ENCODE assay signal across 11 cellular contexts in genomic region chr1:147292635-147293251, GRCh38. TPM values are rescaled to one million over a fixed set of nuclear protein-coding genes. Genes with fewer than 3 reads are reported as not detected.
DNase-seq lines count a peak whose midpoint lies in the region; ATAC-seq, FAIRE-seq and TF ChIP-seq lines count a peak whose summit lies in the region.
"Had no signal": no experiment of that assay in that cellular context is flagged by ENCODE, and none has a peak within 500 bp of the region (broad histone marks: within the 10 kb centered on the region; RNA-seq: fewer than 3 reads in every experiment).

No MANE protein-coding gene starts in this region.

- ATAC-seq in activated naive CD8-positive, alpha-beta T cell treated with anti-CD3 and anti-CD28 coated beads, Interleukin-2, amount 50 U/mL, for 24 hours = no peak
- no peak for ATAC-seq in HG03196 (IDR thresholded peaks at IDR 0.05; ENCODE audit: unreplicated experiment)

- no peak for DNase-seq in activated naive CD8-positive, alpha-beta T cell treated with anti-CD3 and anti-CD28 coated beads for 36 hours
- no peak for DNase-seq in activated naive CD8-positive, alpha-beta T cell treated with anti-CD3 and anti-CD28 coated beads, Interleukin-2, amount 50 U/mL, for 24 hours
- peak; percentile 92 for DNase-seq in RPMI7951 (ENCODE audit: low read depth)
- DNase-seq in fibroblast of mammary gland (ENCODE audit: low read depth) = peak; percentile 99
- peak; percentile 9 for DNase-seq in urothelium cell line (ENCODE audit: low spot score)
- no peak for DNase-seq in activated CD8-positive, alpha-beta memory T cell treated with anti-CD3 and anti-CD28 coated beads for 24 hours
- no peak for DNase-seq in nephron progenitor cell
- DNase-seq: activated naive CD4-positive, alpha-beta T cell treated with Interleukin-2 at 50 U/mL for 16 hours; NCI-H446 had no signal

- no peak for FAIRE-seq in urothelium cell line (lab: Jason Lieb, UNC)

- peaks cover 3% of the 10 kb centered on the region for H3K4me1 Mint-ChIP-seq in activated naive CD8-positive, alpha-beta T cell treated with anti-CD3 and anti-CD28 coated beads for 36 hours
- H3K4me1 Mint-ChIP-seq in activated naive CD8-positive, alpha-beta T cell treated with anti-CD3 and anti-CD28 coated beads, Interleukin-2, amount 50 U/mL, for 24 hours = peaks cover 6% of the 10 kb centered on the region
- no peaks in the 10 kb centered on the region for H3K4me1 Mint-ChIP-seq in nephron progenitor cell
- H3K4me1 Mint-ChIP-seq: neural progenitor cell had no signal

- peaks cover 7% of the 10 kb centered on the region for H3K9me3 Mint-ChIP-seq in activated naive CD8-positive, alpha-beta T cell treated with anti-CD3 and anti-CD28 coated beads for 36 hours
- peaks cover 8% of the 10 kb centered on the region for H3K9me3 Mint-ChIP-seq in activated naive CD8-positive, alpha-beta T cell treated with anti-CD3 and anti-CD28 coated beads, Interleukin-2, amount 50 U/mL, for 24 hours
- H3K9me3 Mint-ChIP-seq in nephron progenitor cell = peaks cover 28% of the 10 kb centered on the region

- no peak for TF ChIP-seq CTCF in fibroblast of mammary gland (conservative IDR thresholded peaks at IDR 0.05; ENCODE audit: control insufficient read depth, insufficient read depth, low read depth, low read length)
- no peak for TF ChIP-seq CTCF in nephron progenitor cell (IDR thresholded peaks at IDR 0.05)

- no peak overlapping the region for H3K4me3 Mint-ChIP-seq in activated naive CD8-positive, alpha-beta T cell treated with anti-CD3 and anti-CD28 coated beads for 36 hours
- no peak overlapping the region for H3K4me3 Mint-ChIP-seq in activated naive CD8-positive, alpha-beta T cell treated with anti-CD3 and anti-CD28 coated beads, Interleukin-2, amount 50 U/mL, for 24 hours
- H3K4me3 Mint-ChIP-seq in nephron progenitor cell = no peak overlapping the region
- H3K4me3 Mint-ChIP-seq: neural progenitor cell had no signal

- no peak overlapping the region for H3K4me3 ChIP-seq in fibroblast of mammary gland (ENCODE audit: control insufficient read depth, low read depth, low read length)
- H3K4me3 ChIP-seq: neural progenitor cell had no signal

- peaks cover 97% of the 10 kb centered on the region for H3K36me3 Mint-ChIP-seq in activated naive CD8-positive, alpha-beta T cell treated with anti-CD3 and anti-CD28 coated beads for 36 hours
- H3K36me3 Mint-ChIP-seq in activated naive CD8-positive, alpha-beta T cell treated with anti-CD3 and anti-CD28 coated beads, Interleukin-2, amount 50 U/mL, for 24 hours (ENCODE audit: low read depth) = peaks cover 100% of the 10 kb centered on the region
- H3K36me3 Mint-ChIP-seq in nephron progenitor cell (ENCODE audit: low read depth) = peaks cover 99% of the 10 kb centered on the region

- H3K27ac Mint-ChIP-seq in activated naive CD8-positive, alpha-beta T cell treated with anti-CD3 and anti-CD28 coated beads for 36 hours = peak overlapping the region; percentile 71
- no peak overlapping the region for H3K27ac Mint-ChIP-seq in activated naive CD8-positive, alpha-beta T cell treated with anti-CD3 and anti-CD28 coated beads, Interleukin-2, amount 50 U/mL, for 24 hours
- H3K27ac Mint-ChIP-seq in nephron progenitor cell = no peak overlapping the region
- H3K27ac Mint-ChIP-seq: neural progenitor cell had no signal

- H3K27me3 Mint-ChIP-seq in activated naive CD8-positive, alpha-beta T cell treated with anti-CD3 and anti-CD28 coated beads for 36 hours = no peaks in the 10 kb centered on the region
- H3K27me3 Mint-ChIP-seq in activated naive CD8-positive, alpha-beta T cell treated with anti-CD3 and anti-CD28 coated beads, Interleukin-2, amount 50 U/mL, for 24 hours = no peaks in the 10 kb centered on the region
- peaks cover 3% of the 10 kb centered on the region for H3K27me3 Mint-ChIP-seq in nephron progenitor cell (ENCODE audit: low read depth, poor library complexity)

RNA-seq across cellular contexts. Expression of gene CHD1L, which starts 50.3 kb away (rescaled TPM):
- 10 to 100 TPM; 65.9 to 70.0 TPM for total RNA-seq in activated naive CD8-positive, alpha-beta T cell treated with anti-CD3 and anti-CD28 coated beads for 36 hours
- 23.2 and 25.7 TPM in 2 replicates for total RNA-seq in RPMI7951 (2014; rRNA removed; shearing (Covaris generic))

Comparison
In these comparisons a context has a peak if more than half of its experiments do, and no peak if none do; other contexts are left out.
1. DNase-seq: peak in RPMI7951 (single experiment), fibroblast of mammary gland (single experiment) and urothelium cell line (single experiment); none in activated naive CD8-positive, alpha-beta T cell treated with anti-CD3 and anti-CD28 coated beads for 36 hours (single experiment), activated naive CD8-positive, alpha-beta T cell treated with anti-CD3 and anti-CD28 coated beads, Interleukin-2, amount 50 U/mL, for 24 hours (single experiment), activated CD8-positive, alpha-beta memory T cell treated with anti-CD3 and anti-CD28 coated beads for 24 hours (single experiment) and nephron progenitor cell (single experiment).